In the genomic region with DNA sequence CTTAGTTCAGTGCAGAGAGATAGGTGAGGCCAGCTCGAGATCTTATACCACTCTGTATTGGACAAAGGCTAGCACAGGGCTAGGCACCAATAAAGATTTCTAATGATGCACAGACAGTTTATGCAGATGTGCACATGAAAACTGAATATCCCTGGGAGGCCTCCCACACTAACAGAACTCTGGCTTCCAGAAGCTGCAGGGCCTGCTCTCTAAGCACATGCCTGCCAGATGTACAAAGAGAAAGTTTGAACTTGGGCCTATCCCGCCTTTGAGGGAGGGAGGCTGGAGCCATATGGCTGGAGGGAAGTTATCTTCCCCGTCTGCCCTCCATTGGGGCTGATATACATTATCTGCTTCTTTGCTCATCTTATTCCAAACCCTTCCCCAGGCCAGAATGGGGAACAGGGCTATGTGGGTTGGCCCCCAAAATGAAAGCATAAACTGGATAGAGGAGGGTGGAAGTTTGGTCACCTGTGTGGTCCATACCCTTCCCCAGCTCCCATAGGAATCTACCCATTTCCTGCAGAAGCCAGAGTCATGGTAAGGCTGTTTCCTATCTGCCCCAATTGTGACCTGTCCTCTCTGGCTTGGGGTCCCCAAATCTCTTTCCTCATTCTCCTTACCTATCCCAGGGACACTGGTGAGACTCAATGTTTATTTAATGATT, we compare ENCODE assay signal across 8 cellular contexts. TPM values are rescaled to one million over a fixed set of nuclear protein-coding genes. Genes with fewer than 3 reads are reported as not detected.
A peak's percentile ranks its signal among the peaks of the same experiment; 100 is the strongest.
DNase-seq lines count a peak whose midpoint lies in the region; ATAC-seq and TF ChIP-seq lines count a peak whose summit lies in the region.

No MANE protein-coding gene starts in this region.

- no peak overlapping the region for H3K56ac ChIP-seq in mesendoderm (ENCODE audit: low read length)

- no peak overlapping the region for H4K91ac ChIP-seq in neuronal stem cell (ENCODE audit: low read depth, low read length, poor library complexity)

- H2AFZ ChIP-seq in KMS-11 (ENCODE audit: low read depth) (peak overlapping the region; percentile 87), neuronal stem cell (ENCODE audit: low read length) (peak overlapping the region; percentile 99)

- peak overlapping the region; percentile 70 to 99 (median 96); a peak in 21 of 22 replicates for H3K9ac ChIP-seq in BLaER1 treated with 17β-estradiol and CSF1 and Interleukin-3, amounts not matched to agents 10 nM and 100 nM
- H3K9ac ChIP-seq in KMS-11 (peak overlapping the region; percentile 47; the same call in 1 of the 2 replicates), neuronal stem cell (ENCODE audit: low read depth, low read length, poor library complexity) (no peak overlapping the region), mesendoderm (ENCODE audit: low read length) (no peak overlapping the region)

- H2BK15ac ChIP-seq in neuronal stem cell (ENCODE audit: low read length): no peak overlapping the region
- H2BK15ac ChIP-seq in mesendoderm (replicated peaks; ENCODE audit: low read depth): no peak overlapping the region

- WGBS in neuronal stem cell (ENCODE audit: extremely low coverage in 2 of 2, insufficient read length in 2 of 2, insufficient replicate concordance in 1 of 2), 2 donors: no CpG with 5 or more reads among the region's 3 CpGs
- no CpG with 5 or more reads among the region's 3 CpGs for WGBS in mesendoderm (ENCODE audit: extremely low coverage, insufficient coverage, low lambda C conversion rate)

- peak overlapping the region; percentile 7 for H2AK5ac ChIP-seq in neuronal stem cell (ENCODE audit: low read depth, low read length)
- no peak overlapping the region for H2AK5ac ChIP-seq in mesendoderm (ENCODE audit: low read length)

- H2BK12ac ChIP-seq in neuronal stem cell (ENCODE audit: low read length): no peak overlapping the region

- no peak overlapping the region for H4K5ac ChIP-seq in mesendoderm (ENCODE audit: low read length)

- H3K14ac ChIP-seq in neuronal stem cell (ENCODE audit: low read length): no peak overlapping the region

- H3K4ac ChIP-seq in neuronal stem cell (ENCODE audit: low read length) (no peak overlapping the region), mesendoderm (ENCODE audit: low read depth, low read length) (no peak overlapping the region)

- H2BK120ac ChIP-seq in neuronal stem cell (ENCODE audit: low read depth, low read length): no peak overlapping the region
- no peak overlapping the region for H2BK120ac ChIP-seq in mesendoderm (ENCODE audit: low read depth, low read length)

- peak overlapping the region; percentile 38 to 99 (median 98); a peak in 21 of 22 replicates for H3K27ac ChIP-seq in BLaER1 treated with 17β-estradiol and CSF1 and Interleukin-3, amounts not matched to agents 10 nM and 100 nM
- H3K27ac ChIP-seq in KMS-11: peak overlapping the region; percentile 58
- no peak overlapping the region for H3K27ac ChIP-seq in neuronal stem cell (replicated peaks; ENCODE audit: low read length)
- no peak overlapping the region for H3K27ac ChIP-seq in mesendoderm (ENCODE audit: low read depth, low read length)

- ATAC-seq in HG02588 (IDR thresholded peaks at IDR 0.05; ENCODE audit: unreplicated experiment): no peak
- ATAC-seq in GM18870 (IDR thresholded peaks at IDR 0.05; ENCODE audit: unreplicated experiment): no peak

- DNase-seq in epithelial cell of esophagus (ENCODE audit: low read depth) (no peak), neuronal stem cell (ENCODE audit: low spot score) (no peak), mesendoderm (no peak), UCSD-AML1 (lab: John Stamatoyannopoulos, UW; ENCODE audit: unreplicated experiment) (no peak)

- H3K9me3 ChIP-seq in BLaER1 treated with 17β-estradiol and CSF1 and Interleukin-3, amounts not matched to agents 10 nM and 100 nM (replicated peaks in 1 of 11): no peaks in the 10 kb centered on the region
- H3K9me3 ChIP-seq in neuronal stem cell (replicated peaks in 1 of 2; ENCODE audit: control insufficient read depth in 2 of 2, insufficient read depth in 1 of 2, low read depth in 1 of 2, low read length in 2 of 2): no peaks in the 10 kb centered on the region

- H3K79me1 ChIP-seq in neuronal stem cell (ENCODE audit: low read depth, low read length) (no peaks in the 10 kb centered on the region), mesendoderm (ENCODE audit: low read length) (no peaks in the 10 kb centered on the region)

- H3K27me3 ChIP-seq in BLaER1 treated with 17β-estradiol and CSF1 and Interleukin-3, amounts not matched to agents 10 nM and 100 nM: no peaks in the 10 kb centered on the region; a peak in 1 of 22 replicates
- no peaks in the 10 kb centered on the region for H3K27me3 ChIP-seq in KMS-11 (ENCODE audit: insufficient read depth, low read depth)
- H3K27me3 ChIP-seq in neuronal stem cell (ENCODE audit: control insufficient read depth in 3 of 3, insufficient read depth in 3 of 3, low read depth in 1 of 3, low read length in 3 of 3): peaks cover 31 to 54% (median 36%) of the 10 kb centered on the region in 3 experiments
- H3K27me3 ChIP-seq in mesendoderm (ENCODE audit: insufficient read depth, low read length, poor library complexity): peaks cover 36% of the 10 kb centered on the region

- H4K8ac ChIP-seq in neuronal stem cell (ENCODE audit: low read depth, low read length): no peak overlapping the region
- no peak overlapping the region for H4K8ac ChIP-seq in mesendoderm (ENCODE audit: low read depth, low read length)

- H2BK5ac ChIP-seq in neuronal stem cell (ENCODE audit: low read length): no peak overlapping the region
- no peak overlapping the region for H2BK5ac ChIP-seq in mesendoderm (ENCODE audit: low read length)

- H3K23ac ChIP-seq in neuronal stem cell (ENCODE audit: low read depth, low read length, poor library complexity) (no peak overlapping the region), mesendoderm (ENCODE audit: low read length) (no peak overlapping the region)

- peak overlapping the region; percentile 96 to 100 (median 98) for H3K4me2 ChIP-seq in BLaER1 treated with 17β-estradiol and CSF1 and Interleukin-3, amounts not matched to agents 10 nM and 100 nM
- H3K4me2 ChIP-seq in KMS-11 (peak overlapping the region; percentile 66), neuronal stem cell (ENCODE audit: insufficient read depth, low read length, poor library complexity, severe bottlenecking) (no peak overlapping the region), mesendoderm (ENCODE audit: low read length) (no peak overlapping the region)

- H3K18ac ChIP-seq in neuronal stem cell (ENCODE audit: low read length) (no peak overlapping the region), mesendoderm (ENCODE audit: low read length) (no peak overlapping the region)

- H3K79me2 ChIP-seq in KMS-11 (ENCODE audit: insufficient read depth, low read depth) (no peaks in the 10 kb centered on the region; the same call in 1 of the 2 replicates), mesendoderm (ENCODE audit: control insufficient read depth, insufficient read depth, low read length) (no peaks in the 10 kb centered on the region)

- no peaks in the 10 kb centered on the region for H4K20me1 ChIP-seq in BLaER1 treated with 17β-estradiol and CSF1 and Interleukin-3, amounts not matched to agents 10 nM and 100 nM
- H4K20me1 ChIP-seq in KMS-11 (ENCODE audit: insufficient read depth): no peaks in the 10 kb centered on the region

- no peak for TF ChIP-seq CTCF in KMS-11 (conservative IDR thresholded peaks at IDR 0.05; ENCODE audit: low read depth, low read length)
- no peak for TF ChIP-seq CTCF in epithelial cell of esophagus (IDR thresholded peaks at IDR 0.05; ENCODE audit: insufficient read depth, low read depth, low read length, missing control alignments)

- H3K4me1 ChIP-seq in BLaER1 treated with 17β-estradiol and CSF1 and Interleukin-3, amounts not matched to agents 10 nM and 100 nM: peaks cover 58 to 88% (median 83%) of the 10 kb centered on the region in 10 experiments
- H3K4me1 ChIP-seq in KMS-11 (ENCODE audit: low read depth, poor library complexity, severe bottlenecking) (peaks cover 38% of the 10 kb centered on the region), neuronal stem cell (ENCODE audit: control insufficient read depth in 2 of 2, insufficient read depth in 1 of 2, low read depth in 1 of 2, low read length in 2 of 2) (peaks cover 27 to 34% of the 10 kb centered on the region in 2 donors), mesendoderm (ENCODE audit: control insufficient read depth, low read depth, low read length) (peaks cover 10% of the 10 kb centered on the region)

- H3K36me3 ChIP-seq in BLaER1 treated with 17β-estradiol and CSF1 and Interleukin-3, amounts not matched to agents 10 nM and 100 nM: no peaks in the 10 kb centered on the region
- H3K36me3 ChIP-seq in KMS-11 (ENCODE audit: insufficient read depth): no peaks in the 10 kb centered on the region
- no peaks in the 10 kb centered on the region for H3K36me3 ChIP-seq in neuronal stem cell (replicated peaks in 1 of 2; ENCODE audit: control insufficient read depth in 2 of 2, insufficient read depth in 2 of 2, low read length in 2 of 2)
- no peaks in the 10 kb centered on the region for H3K36me3 ChIP-seq in mesendoderm (ENCODE audit: control insufficient read depth, insufficient read depth, low read length)

- H3K4me3 ChIP-seq in BLaER1 treated with 17β-estradiol and CSF1 and Interleukin-3, amounts not matched to agents 10 nM and 100 nM: peak overlapping the region; percentile 46 to 79 (median 68)
- H3K4me3 ChIP-seq in KMS-11 (IDR thresholded peaks at IDR 0.05; ENCODE audit: insufficient read depth, low read depth, low read length) (no peak overlapping the region), epithelial cell of esophagus (ENCODE audit: low read length) (peak overlapping the region; percentile 57), neuronal stem cell (ENCODE audit: low read length in 2 of 2) (peak overlapping the region in 1 of 2 donors; percentile 54), mesendoderm (ENCODE audit: low read length) (no peak overlapping the region)

RNA-seq across cellular contexts. Expression of gene KAZALD1, which starts 3.8 kb away (rescaled TPM):
- 3.0 TPM for polyA plus RNA-seq in neuronal stem cell (2013, experiment 1 of 2)
- 2.4 TPM for polyA plus RNA-seq in neuronal stem cell (2013, experiment 2 of 2)
- 0.22 TPM for polyA plus RNA-seq in mesendoderm (2013, experiment 1 of 2)
- 0.21 TPM for polyA plus RNA-seq in mesendoderm (2013, experiment 2 of 2)

RNA-seq across cellular contexts. Expression of gene SFXN3, which starts 34.6 kb away (rescaled TPM):
- polyA plus RNA-seq in neuronal stem cell (2013, experiment 1 of 2): 0.06 TPM
- polyA plus RNA-seq in neuronal stem cell (2013, experiment 2 of 2): 0.11 TPM
- polyA plus RNA-seq in mesendoderm (2013, experiment 1 of 2): 1.3 TPM
- 1.3 TPM for polyA plus RNA-seq in mesendoderm (2013, experiment 2 of 2)

RNA-seq across cellular contexts. Expression of gene PDZD7, which starts 34.7 kb away (rescaled TPM):
- polyA plus RNA-seq in neuronal stem cell (2013, experiment 1 of 2): 0.29 TPM
- 0.33 TPM for polyA plus RNA-seq in neuronal stem cell (2013, experiment 2 of 2)
- 0.39 TPM for polyA plus RNA-seq in mesendoderm (2013, experiment 1 of 2)
- polyA plus RNA-seq in mesendoderm (2013, experiment 2 of 2): 0.39 TPM

Comparison
In these comparisons a context has a peak if more than half of its experiments do, and no peak if none do; other contexts are left out.
1. H3K27ac ChIP-seq: peak in BLaER1 treated with 17β-estradiol and CSF1 and Interleukin-3, amounts not matched to agents 10 nM and 100 nM (11 of 11) and KMS-11 (single experiment); none in neuronal stem cell (single experiment) and mesendoderm (single experiment).
2. H3K4me2 ChIP-seq: peak in BLaER1 treated with 17β-estradiol and CSF1 and Interleukin-3, amounts not matched to agents 10 nM and 100 nM (11 of 11) and KMS-11 (single experiment); none in neuronal stem cell (single experiment) and mesendoderm (single experiment).
3. H3K4me3 ChIP-seq: peak in BLaER1 treated with 17β-estradiol and CSF1 and Interleukin-3, amounts not matched to agents 10 nM and 100 nM (10 of 10) and epithelial cell of esophagus (single experiment); none in KMS-11 (single experiment) and mesendoderm (single experiment).
4. H3K9ac ChIP-seq: peak in BLaER1 treated with 17β-estradiol and CSF1 and Interleukin-3, amounts not matched to agents 10 nM and 100 nM (11 of 11) and KMS-11 (single experiment); none in neuronal stem cell (single experiment) and mesendoderm (single experiment).